Comparison of ENCODE assay signal across 8 cellular contexts in genomic region chr15:63203451-63204090, GRCh38. TPM values are rescaled to one million over a fixed set of nuclear protein-coding genes. Genes with fewer than 3 reads are reported as not detected.
DNase-seq lines count a peak whose midpoint lies in the region; ATAC-seq and TF ChIP-seq lines count a peak whose summit lies in the region.

No MANE protein-coding gene starts in this region.

- CTCF ChIA-PET in Panc1 (lab: Charles Lee): no interaction called here

- H3K36me3 Mint-ChIP-seq in activated naive CD4-positive, alpha-beta T cell treated with anti-CD3 and anti-CD28 coated beads, Interleukin-2, amount 50 U/mL, for 24 hours: peaks cover 39% of the 10 kb centered on the region

- peak overlapping the region; percentile 71 for H3K4me3 Mint-ChIP-seq in activated naive CD4-positive, alpha-beta T cell treated with anti-CD3 and anti-CD28 coated beads, Interleukin-2, amount 50 U/mL, for 24 hours

- no peak overlapping the region for H3K27ac ChIP-seq in Panc1 (ENCODE audit: low read length)

- intact Hi-C loops in Panc1 (cut with micrococcal nuclease; ENCODE audit: unreplicated experiment): no loop called here

- H3K27me3 ChIP-seq in Panc1 (ENCODE audit: control insufficient read depth, insufficient read depth, low read length): no peaks in the 10 kb centered on the region

- peak; percentile 9; the same call in 1 of the 2 replicates for TF ChIP-seq CTCF in Panc1 (IDR thresholded peaks at IDR 0.05)

- H3K4me1 ChIP-seq in Panc1 (ENCODE audit: control insufficient read depth, insufficient read depth, low read length): peaks cover 3% of the 10 kb centered on the region; the same call in 1 of the 2 replicates

- H3K27ac Mint-ChIP-seq in activated naive CD4-positive, alpha-beta T cell treated with anti-CD3 and anti-CD28 coated beads, Interleukin-2, amount 50 U/mL, for 24 hours: peak overlapping the region; percentile 90

- H3K4me1 Mint-ChIP-seq in activated naive CD4-positive, alpha-beta T cell treated with anti-CD3 and anti-CD28 coated beads, Interleukin-2, amount 50 U/mL, for 24 hours: peaks cover 95% of the 10 kb centered on the region

- ATAC-seq in GM21390 (IDR thresholded peaks at IDR 0.05; ENCODE audit: unreplicated experiment) (peak; percentile 63), Panc1 (no peak)

- no peak overlapping the region for H3K4me3 ChIP-seq in Panc1 (ENCODE audit: low read depth in 2 of 2, low read length in 2 of 2)

- DNase-seq in Panc1 (ENCODE audit: low read depth, low spot score) (no peak), middle frontal gyrus (ENCODE audit: extremely low spot score, low spot score) (no peak), NCI-H69 (lab: John Stamatoyannopoulos, UW) (no peak), SW480 (ENCODE audit: low spot score) (no peak), NCI-H146 (lab: John Stamatoyannopoulos, UW) (no peak)
- peak; percentile 20 to 25 for DNase-seq in stimulated activated CD4-positive, alpha-beta T cell treated with anti-CD3 and anti-CD28 coated beads, Interleukin-2, amount 100 ng/mL, for 48 hours

- in situ Hi-C loops in Panc1 (cut with HindIII; ENCODE audit: low pct_unique_long_range_greater_than_20kb, low sequenced_read_pairs): no loop called here

- POLR2A ChIA-PET in Panc1 (lab: Charles Lee): no interaction called here

- H3K36me3 ChIP-seq in Panc1 (ENCODE audit: control insufficient read depth, insufficient read depth, low read length): no peaks in the 10 kb centered on the region

- no peaks in the 10 kb centered on the region for H3K9me3 ChIP-seq in Panc1 (ENCODE audit: control insufficient read depth, insufficient read depth, low read depth, low read length)

- H3K27me3 Mint-ChIP-seq in activated naive CD4-positive, alpha-beta T cell treated with anti-CD3 and anti-CD28 coated beads, Interleukin-2, amount 50 U/mL, for 24 hours: no peaks in the 10 kb centered on the region

- no peaks in the 10 kb centered on the region for H3K9me3 Mint-ChIP-seq in activated naive CD4-positive, alpha-beta T cell treated with anti-CD3 and anti-CD28 coated beads, Interleukin-2, amount 50 U/mL, for 24 hours

- BruUV-seq in Panc1 (replicated peaks; lab: Mats Ljungman, UMichigan): no TSS peak

RNA-seq across cellular contexts. Expression of gene RAB8B, which starts 14.2 kb away (rescaled TPM):
- total RNA-seq in Panc1 (2021; ENCODE audit: unreplicated experiment): 17.6 TPM
- 9.0 TPM for polyA plus RNA-seq in Panc1 (2012; ENCODE audit: insufficient read length)

RNA-seq across cellular contexts. Expression of gene RPS27L, which starts 46.3 kb away (rescaled TPM):
- 61.3 TPM for total RNA-seq in Panc1 (2021; ENCODE audit: unreplicated experiment)
- 24.1 TPM for polyA plus RNA-seq in Panc1 (2012; ENCODE audit: insufficient read length)

Comparison
In these comparisons a context has a peak if more than half of its experiments do, and no peak if none do; other contexts are left out.
1. DNase-seq: peak in stimulated activated CD4-positive, alpha-beta T cell treated with anti-CD3 and anti-CD28 coated beads, Interleukin-2, amount 100 ng/mL, for 48 hours (2 of 2); none in Panc1 (single experiment), middle frontal gyrus (single experiment), NCI-H69 (single experiment), SW480 (single experiment) and NCI-H146 (single experiment).